Comparison of ENCODE assay signal across 1 cellular context in the genomic region with DNA sequence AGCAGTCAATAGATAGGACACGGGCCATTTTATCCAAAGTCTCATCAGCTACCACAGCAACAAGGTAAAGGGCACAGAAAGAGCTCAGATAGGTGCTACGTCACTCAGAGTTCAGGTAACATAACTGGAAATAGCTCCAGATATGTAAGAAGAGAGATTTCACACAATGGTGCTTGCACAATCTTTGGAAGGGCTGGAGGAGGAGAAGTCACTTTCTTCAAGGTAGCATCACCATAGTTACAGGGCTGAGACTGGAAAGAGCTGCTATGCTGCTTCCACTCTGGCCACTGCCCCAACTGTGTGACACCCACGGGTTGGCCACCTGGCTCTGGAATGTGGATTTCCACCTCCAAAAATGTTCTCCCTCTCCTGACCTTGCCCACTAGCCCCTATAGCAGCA.
TF ChIP-seq lines count a peak whose summit lies in the region.

No MANE protein-coding gene starts in this region.

TF ChIP-seq in HepG2, 621 proteins besides CTCF, POLR2A, EP300 and RAD21 (continued from another document):
- TF ChIP-seq, protein P1, sequence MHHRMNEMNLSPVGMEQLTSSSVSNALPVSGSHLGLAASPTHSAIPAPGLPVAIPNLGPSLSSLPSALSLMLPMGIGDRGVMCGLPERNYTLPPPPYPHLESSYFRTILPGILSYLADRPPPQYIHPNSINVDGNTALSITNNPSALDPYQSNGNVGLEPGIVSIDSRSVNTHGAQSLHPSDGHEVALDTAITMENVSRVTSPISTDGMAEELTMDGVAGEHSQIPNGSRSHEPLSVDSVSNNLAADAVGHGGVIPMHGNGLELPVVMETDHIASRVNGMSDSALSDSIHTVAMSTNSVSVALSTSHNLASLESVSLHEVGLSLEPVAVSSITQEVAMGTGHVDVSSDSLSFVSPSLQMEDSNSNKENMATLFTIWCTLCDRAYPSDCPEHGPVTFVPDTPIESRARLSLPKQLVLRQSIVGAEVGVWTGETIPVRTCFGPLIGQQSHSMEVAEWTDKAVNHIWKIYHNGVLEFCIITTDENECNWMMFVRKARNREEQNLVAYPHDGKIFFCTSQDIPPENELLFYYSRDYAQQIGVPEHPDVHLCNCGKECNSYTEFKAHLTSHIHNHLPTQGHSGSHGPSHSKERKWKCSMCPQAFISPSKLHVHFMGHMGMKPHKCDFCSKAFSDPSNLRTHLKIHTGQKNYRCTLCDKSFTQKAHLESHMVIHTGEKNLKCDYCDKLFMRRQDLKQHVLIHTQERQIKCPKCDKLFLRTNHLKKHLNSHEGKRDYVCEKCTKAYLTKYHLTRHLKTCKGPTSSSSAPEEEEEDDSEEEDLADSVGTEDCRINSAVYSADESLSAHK (CRISPR knock-in tag; IDR thresholded peaks at IDR 0.05; ENCODE audit: borderline replicate concordance): no peak
